Comparison of ENCODE assay signal across 11 cellular contexts in genomic region chr10:46525177-46525823, GRCh38. TPM values are rescaled to one million over a fixed set of nuclear protein-coding genes. Genes with fewer than 3 reads are reported as not detected.
DNase-seq lines count a peak whose midpoint lies in the region; ATAC-seq, FAIRE-seq and TF ChIP-seq lines count a peak whose summit lies in the region.
"Had no signal": no experiment of that assay in that cellular context is flagged by ENCODE, and none has a peak within 500 bp of the region (broad histone marks: within the 10 kb centered on the region; RNA-seq: fewer than 3 reads in every experiment).

No MANE protein-coding gene starts in this region.

- no peak overlapping the region for H3K4me2 ChIP-seq in endothelial cell of umbilical vein (ENCODE audit: insufficient read depth, low read length)

- dilution Hi-C loops in endothelial cell of umbilical vein (cut with MboI; ENCODE audit: extremely low pct_ligation_motif_present, low sequenced_read_pairs), result no loop called here

- BruUV-seq in endothelial cell of umbilical vein (replicated peaks; lab: Mats Ljungman, UMichigan), result no TSS peak

- H3K27me3 ChIP-seq in endothelial cell of umbilical vein (ENCODE audit: control insufficient read depth in 2 of 2, insufficient read depth in 2 of 2, low read length in 2 of 2) (no peaks in the 10 kb centered on the region), psoas muscle (ENCODE audit: insufficient read depth in 3 of 3, low read length in 2 of 3) (peaks cover 0 to 7% (median 0%) of the 10 kb centered on the region in 3 donors)

- H3K4me3 ChIP-seq in endothelial cell of umbilical vein (replicated peaks in 1 of 3; ENCODE audit: insufficient read depth in 1 of 3, low read depth in 1 of 3, low read length in 3 of 3), result no peak overlapping the region
- H3K4me3 ChIP-seq in psoas muscle, result no peak overlapping the region

- WGBS in psoas muscle, 3 donors, result 89 to 95% (median 90%) methylated on average over 5 of the region's 5 CpGs

- no peaks in the 10 kb centered on the region for H3K9me3 ChIP-seq in endothelial cell of umbilical vein (replicated peaks; ENCODE audit: control insufficient read depth, insufficient read depth, low read length)
- H3K9me3 ChIP-seq in psoas muscle, result no peaks in the 10 kb centered on the region

- CTCF ChIA-PET in endothelial cell of umbilical vein (lab: Charles Lee), result no interaction called here

- no peak for FAIRE-seq in endothelial cell of umbilical vein (lab: Jason Lieb, UNC)

- no peak for ATAC-seq in psoas muscle
- ATAC-seq in GM21786 (IDR thresholded peaks at IDR 0.05; ENCODE audit: unreplicated experiment), result no peak

- no peak overlapping the region for H3K9ac ChIP-seq in endothelial cell of umbilical vein (replicated peaks; ENCODE audit: extremely low read depth, insufficient read depth, low read length)

- no peak overlapping the region for H2AFZ ChIP-seq in endothelial cell of umbilical vein (ENCODE audit: low read depth, low read length)

- H3K27ac ChIP-seq in endothelial cell of umbilical vein (ENCODE audit: insufficient read depth, low read depth, low read length) (no peak overlapping the region), psoas muscle (no peak overlapping the region)

- no peaks in the 10 kb centered on the region for H3K79me2 ChIP-seq in endothelial cell of umbilical vein (ENCODE audit: control insufficient read depth, insufficient read depth, low read length)

- H3K36me3 ChIP-seq in endothelial cell of umbilical vein (ENCODE audit: control insufficient read depth in 2 of 2, extremely low read depth in 1 of 2, insufficient read depth in 2 of 2, low read length in 2 of 2) (no peaks in the 10 kb centered on the region), psoas muscle (ENCODE audit: insufficient read depth in 1 of 2, low read depth in 1 of 2) (no peaks in the 10 kb centered on the region)

- POLR2A ChIA-PET in endothelial cell of umbilical vein (lab: Charles Lee), result no interaction called here

- intact Hi-C loops in endothelial cell of umbilical vein (cut with micrococcal nuclease) (no loop called here), psoas muscle (cut with DNase I) (no loop called here)

- DNase-seq in SKM-1 treated with dmso at 0.1 percent for 144 hours (lab: John Stamatoyannopoulos, UW; ENCODE audit: unreplicated experiment) (peak; percentile 28), SKM-1 (lab: John Stamatoyannopoulos, UW; ENCODE audit: unreplicated experiment) (no peak), OCI-M1 (lab: John Stamatoyannopoulos, UW) (peak; percentile 44), endothelial cell of umbilical vein (ENCODE audit: low read depth, low spot score) (peak; percentile 46), psoas muscle (peak; percentile 2 to 3), superior temporal gyrus (ENCODE audit: extremely low spot score) (no peak), GDM1 (lab: John Stamatoyannopoulos, UW) (no peak)
- DNase-seq: activated gamma-delta T cell; AML-193; stimulated activated naive CD4-positive, alpha-beta T cell had no signal

- TF ChIP-seq CTCF in endothelial cell of umbilical vein (IDR thresholded peaks at IDR 0.05; ENCODE audit: extremely low read depth in 1 of 2, insufficient read depth in 1 of 2, low read depth in 1 of 2, low read length in 2 of 2) (no peak), psoas muscle (IDR thresholded peaks at IDR 0.05) (no peak)

- H3K4me1 ChIP-seq in endothelial cell of umbilical vein (ENCODE audit: control insufficient read depth, extremely low read depth, insufficient read depth, low read length), result no peaks in the 10 kb centered on the region
- H3K4me1 ChIP-seq in psoas muscle, result no peaks in the 10 kb centered on the region

- H4K20me1 ChIP-seq in endothelial cell of umbilical vein (replicated peaks; ENCODE audit: control insufficient read depth, extremely low read depth, insufficient read depth, low read length), result no peaks in the 10 kb centered on the region

- no peak for TF ChIP-seq POLR2A in endothelial cell of umbilical vein (IDR thresholded peaks at IDR 0.05; ENCODE audit: low read depth, low read length)

- no peaks in the 10 kb centered on the region for H3K9me1 ChIP-seq in endothelial cell of umbilical vein (replicated peaks; ENCODE audit: control insufficient read depth, extremely low read depth, insufficient read depth, low read length)

TF ChIP-seq in endothelial cell of umbilical vein, 7 proteins besides CTCF, POLR2A, EP300 and RAD21:
- TF ChIP-seq MYC (IDR thresholded peaks at IDR 0.05; ENCODE audit: low read depth, low read length), result no peak
- TF ChIP-seq, protein P1, sequence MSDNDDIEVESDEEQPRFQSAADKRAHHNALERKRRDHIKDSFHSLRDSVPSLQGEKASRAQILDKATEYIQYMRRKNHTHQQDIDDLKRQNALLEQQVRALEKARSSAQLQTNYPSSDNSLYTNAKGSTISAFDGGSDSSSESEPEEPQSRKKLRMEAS (IDR thresholded peaks at IDR 0.05; ENCODE audit: insufficient read depth, insufficient read length), result no peak
- no peak for TF ChIP-seq GATA2 (IDR thresholded peaks at IDR 0.05; ENCODE audit: insufficient read depth, insufficient read length, low read depth, low read length)
- TF ChIP-seq EZH2 (IDR thresholded peaks at IDR 0.05; ENCODE audit: borderline replicate concordance, low read depth, low read length, severe bottlenecking), result no peak
- TF ChIP-seq JUN (IDR thresholded peaks at IDR 0.05; ENCODE audit: borderline replicate concordance, insufficient read depth, insufficient read length, low read depth), result no peak
- no peak for TF ChIP-seq FOS (IDR thresholded peaks at IDR 0.05; ENCODE audit: borderline replicate concordance, insufficient read depth, low read length)
- no peak for TF ChIP-seq POLR2AphosphoS5 (IDR thresholded peaks at IDR 0.05; ENCODE audit: insufficient read depth, low read depth, low read length)

RNA-seq across cellular contexts. Expression of gene GPRIN2, which starts 31.2 kb away (rescaled TPM):
- total RNA-seq in endothelial cell of umbilical vein (not detected in 2 replicates), psoas muscle (not detected)
- polyA plus RNA-seq in endothelial cell of umbilical vein (not detected in 2 replicates), psoas muscle (not detected)
- polyA plus RNA-seq in endothelial cell of umbilical vein (2011; cell fraction: cytosol; rRNA removed), result not detected in 2 replicates
- not detected in 2 replicates for polyA plus RNA-seq in endothelial cell of umbilical vein (2011; cell fraction: nucleus; rRNA removed)
- not detected in 2 replicates for polyA plus RNA-seq in endothelial cell of umbilical vein (2012)
- not detected in 2 replicates for polyA minus RNA-seq in endothelial cell of umbilical vein
- not detected for polyA minus RNA-seq in endothelial cell of umbilical vein (2011; cell fraction: cytosol; rRNA and poly(A)+ RNA removed)
- not detected in 2 replicates for polyA minus RNA-seq in endothelial cell of umbilical vein (2011; cell fraction: nucleus; rRNA and poly(A)+ RNA removed)

RNA-seq across cellular contexts. Expression of gene SYT15, which starts 53.6 kb away (rescaled TPM):
- 0.65 and 0.75 TPM in 2 replicates for total RNA-seq in endothelial cell of umbilical vein
- 0.50 and 0.65 TPM in 2 replicates for polyA plus RNA-seq in endothelial cell of umbilical vein
- polyA plus RNA-seq in endothelial cell of umbilical vein (2011; cell fraction: cytosol; rRNA removed), result 0.31 and 0.39 TPM in 2 replicates
- polyA plus RNA-seq in endothelial cell of umbilical vein (2011; cell fraction: nucleus; rRNA removed), result 1.5 and 1.8 TPM in 2 replicates
- polyA plus RNA-seq in endothelial cell of umbilical vein (2012), result 0.31 and 0.32 TPM in 2 replicates
- 1.0 and 1.1 TPM in 2 replicates for polyA minus RNA-seq in endothelial cell of umbilical vein
- 0.20 TPM for polyA minus RNA-seq in endothelial cell of umbilical vein (2011; cell fraction: cytosol; rRNA and poly(A)+ RNA removed)
- polyA minus RNA-seq in endothelial cell of umbilical vein (2011; cell fraction: nucleus; rRNA and poly(A)+ RNA removed), result 1.3 and 1.5 TPM in 2 replicates
- total RNA-seq in psoas muscle, result 1 to 10 TPM; 1.7 to 2.8 (median 2.5) TPM
- polyA plus RNA-seq in psoas muscle, result under 1 TPM; 0.18 to 0.98 (median 0.80) TPM

RNA-seq across cellular contexts. Expression of gene NPY4R, which starts 59.5 kb away (rescaled TPM):
- total RNA-seq in endothelial cell of umbilical vein, result not detected in 2 replicates
- not detected in 2 replicates for polyA plus RNA-seq in endothelial cell of umbilical vein
- polyA plus RNA-seq in endothelial cell of umbilical vein (2011; cell fraction: cytosol; rRNA removed), result not detected in 2 replicates
- polyA plus RNA-seq in endothelial cell of umbilical vein (2011; cell fraction: nucleus; rRNA removed), result not detected in 2 replicates
- polyA plus RNA-seq in endothelial cell of umbilical vein (2012), result not detected in 2 replicates
- not detected in 2 replicates for polyA minus RNA-seq in endothelial cell of umbilical vein
- polyA minus RNA-seq in endothelial cell of umbilical vein (2011; cell fraction: cytosol; rRNA and poly(A)+ RNA removed), result 4.9 TPM
- polyA minus RNA-seq in endothelial cell of umbilical vein (2011; cell fraction: nucleus; rRNA and poly(A)+ RNA removed), result not detected in 2 replicates
- not detected for total RNA-seq in psoas muscle
- polyA plus RNA-seq in psoas muscle, result under 1 TPM in 1 of 3 donors, not detected in 2; 0.04 TPM

Comparison
In these comparisons a context has a peak if more than half of its experiments do, and no peak if none do; other contexts are left out.
1. DNase-seq: peak in SKM-1 treated with dmso at 0.1 percent for 144 hours (single experiment), OCI-M1 (single experiment), endothelial cell of umbilical vein (single experiment) and psoas muscle (2 of 2); none in SKM-1 (single experiment), superior temporal gyrus (single experiment) and GDM1 (single experiment).